Comparison of ENCODE assay signal across 25 cellular contexts in the genomic region with DNA sequence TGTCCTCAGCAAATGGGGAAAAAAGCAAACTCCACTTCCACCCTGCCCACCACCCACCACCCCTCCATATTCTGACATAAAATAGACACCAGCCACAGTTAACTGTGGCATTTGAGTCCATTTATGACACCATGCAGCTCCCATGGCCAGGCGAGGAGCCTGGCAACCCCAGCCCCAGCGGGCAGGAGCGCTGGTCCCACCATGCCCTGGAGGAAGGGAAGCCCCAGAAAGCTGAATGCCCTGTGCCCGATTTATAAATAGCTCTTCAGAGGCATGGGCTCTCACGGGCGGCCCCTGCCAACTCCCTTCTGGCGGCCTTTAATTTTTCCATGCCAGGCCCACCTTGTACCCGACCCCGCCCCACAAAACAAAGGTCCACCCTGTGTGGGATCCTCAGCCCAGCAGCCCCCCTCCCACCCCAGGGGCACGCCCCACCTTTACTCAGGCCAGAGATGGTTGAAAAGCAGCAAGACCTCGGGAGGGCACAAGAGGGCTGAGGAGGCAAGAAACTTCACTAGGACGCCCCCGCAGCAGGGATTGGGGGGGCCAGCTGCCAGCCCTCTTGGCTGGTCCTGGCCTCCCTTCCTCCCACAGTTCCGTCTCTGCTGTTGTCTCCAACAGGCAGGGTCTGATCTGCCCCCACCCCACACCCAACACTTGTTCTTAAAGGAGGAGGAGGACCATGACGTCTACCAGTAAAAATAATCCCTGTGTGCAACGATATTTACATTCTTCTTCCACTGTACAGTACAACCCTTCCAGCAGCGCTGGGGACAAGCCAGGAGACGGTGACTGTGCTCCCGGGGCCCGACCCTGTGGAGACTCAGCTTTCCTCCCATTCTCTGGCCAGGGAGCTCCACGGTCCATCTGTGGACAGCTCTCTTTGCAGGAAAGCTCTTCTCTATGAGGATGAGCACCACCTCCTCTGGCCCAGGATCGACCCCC.
DNase-seq lines count a peak whose midpoint lies in the region; ATAC-seq, FAIRE-seq and TF ChIP-seq lines count a peak whose summit lies in the region.
"Had no signal": no experiment of that assay in that cellular context is flagged by ENCODE, and none has a peak within 500 bp of the region (broad histone marks: within the 10 kb centered on the region; RNA-seq: fewer than 3 reads in every experiment).

No MANE protein-coding gene starts in this region.

- peak overlapping the region; percentile 80; the same call in 1 of the 2 replicates for H2BK20ac ChIP-seq in H1 (ENCODE audit: low read length)

- TF ChIP-seq RAD21 in SK-N-SH (IDR thresholded peaks at IDR 0.05; ENCODE audit: low read length) (no peak), H1 (IDR thresholded peaks at IDR 0.05 in 1 of 2, conservative IDR thresholded peaks at IDR 0.05 in 1 of 2; ENCODE audit: low read depth in 2 of 2, low read length in 2 of 2) (0 out of 4 replicates have a peak, but pooled peaks of 1 of the 2 experiments have one; percentile 18)

- no peak for FAIRE-seq in H1 (lab: Jason Lieb, UNC)
- FAIRE-seq: islet of Langerhans had no signal

- H3K9me2 ChIP-seq in SK-N-SH, result no peaks in the 10 kb centered on the region

- H4K5ac ChIP-seq in H1 (ENCODE audit: insufficient read length, low read depth, low read length), result no peak overlapping the region

- H2BK15ac ChIP-seq in H1 (ENCODE audit: low read length), result peak overlapping the region; percentile 23; the same call in 1 of the 2 replicates

- intact Hi-C loops in mucosa of descending colon (cut with DNase I, micrococcal nuclease), result no loop called here

- H3K79me2 ChIP-seq in SK-N-SH (ENCODE audit: insufficient read depth) (no peaks in the 10 kb centered on the region), H1 (ENCODE audit: control insufficient read depth in 1 of 2, insufficient read depth in 2 of 2, low read length in 2 of 2) (no peaks in the 10 kb centered on the region)

- H3K9ac ChIP-seq in SK-N-SH (no peak overlapping the region), H1 (replicated peaks in 1 of 4; ENCODE audit: extremely low read depth in 1 of 4, low read depth in 3 of 4, low read length in 3 of 4) (no peak overlapping the region)

- H3K23ac ChIP-seq in H1 (ENCODE audit: insufficient read length), result no peak overlapping the region

- TF ChIP-seq POLR2A in H1 (IDR thresholded peaks at IDR 0.05; ENCODE audit: control extremely low read depth in 1 of 2, low read depth in 2 of 2, low read length in 2 of 2), result no peak

- peak overlapping the region; percentile 55 for H2BK120ac ChIP-seq in H1 (replicated peaks; ENCODE audit: low read depth, low read length)

- CTCF ChIA-PET in SK-N-SH (lab: Yijun Ruan, JAX), result interaction anchor here (1.0 kb wide), 1 partner anchor 691 kb away, joined by 3 read pairs; no protein-coding TSS in a partner anchor
- CTCF ChIA-PET in H1 (lab: Charles Lee; ENCODE audit: partially characterized antibody), result interaction anchor here (1.2 kb wide), 1 partner anchor 13 kb away, joined by 3 read pairs; no protein-coding TSS in a partner anchor

- H4K91ac ChIP-seq in H1 (replicated peaks; ENCODE audit: insufficient read length, low read length), result peak overlapping the region; percentile 45

- no peaks in the 10 kb centered on the region for H3K9me3 ChIP-seq in SK-N-SH
- H3K9me3 ChIP-seq in H1 (ENCODE audit: insufficient read depth in 2 of 2, low read depth in 1 of 2, low read length in 1 of 2), result no peaks in the 10 kb centered on the region
- no peaks in the 10 kb centered on the region for H3K9me3 ChIP-seq in mucosa of descending colon
- H3K9me3 ChIP-seq in thoracic aorta, result no peaks in the 10 kb centered on the region
- H3K9me3 ChIP-seq: SJCRH30 had no signal

- H3K4me1 ChIP-seq in SK-N-SH (ENCODE audit: control insufficient read depth in 1 of 2, insufficient read depth in 2 of 2, low read depth in 1 of 2, low read length in 1 of 2) (no peaks in the 10 kb centered on the region), H1 (replicated peaks in 1 of 4; ENCODE audit: control insufficient read depth in 3 of 4, insufficient read depth in 4 of 4, low read length in 3 of 4) (peaks cover 0 to 16% (median 5%) of the 10 kb centered on the region in 4 experiments; a peak in 6 of 7 replicates), mucosa of descending colon (ENCODE audit: low read depth) (no peaks in the 10 kb centered on the region), thoracic aorta (ENCODE audit: control insufficient read depth in 1 of 2, low read depth in 2 of 2) (peaks cover 9 to 27% of the 10 kb centered on the region in 2 donors)
- H3K4me1 ChIP-seq: SJCRH30 had no signal

- peak overlapping the region; percentile 18; the same call in 1 of the 2 replicates for H2BK5ac ChIP-seq in H1 (ENCODE audit: low read depth, low read length)

- no peak overlapping the region for H3K14ac ChIP-seq in H1 (ENCODE audit: insufficient read length)

- no peaks in the 10 kb centered on the region for H3F3A ChIP-seq in SK-N-SH (replicated peaks; ENCODE audit: insufficient read depth)

- H4K8ac ChIP-seq in H1 (ENCODE audit: extremely low read depth, insufficient read depth, low read length), result no peak overlapping the region

- H2BK12ac ChIP-seq in H1 (ENCODE audit: low read depth, low read length), result peak overlapping the region; percentile 27; the same call in 1 of the 2 replicates

- no peak overlapping the region for H3K56ac ChIP-seq in H1 (replicated peaks; ENCODE audit: insufficient read length, low read depth, low read length)

- H3K4me2 ChIP-seq in SK-N-SH, result no peak overlapping the region
- H3K4me2 ChIP-seq in H1 (ENCODE audit: insufficient read depth in 1 of 2, low read depth in 2 of 2, low read length in 2 of 2), result no peak overlapping the region
- H3K4me2 ChIP-seq: smooth muscle cell had no signal

- DNase-seq in SK-N-SH (no peak), H1 (ENCODE audit: low read depth in 1 of 2, low spot score in 2 of 2) (peak in 1 of 2 experiments; percentile 38), mucosa of descending colon (no peak), thoracic aorta (ENCODE audit: low spot score) (peak; percentile 38), KG1 (lab: John Stamatoyannopoulos, UW) (no peak)
- DNase-seq: 8988T; activated CD4-positive, alpha-beta T cell treated with anti-CD3 and anti-CD28 coated beads for 48 hours; amniotic stem cell; DMS79 treated with DMSO at 0.1 percent for 48 hours; effector CD4-positive, alpha-beta T cell; GDM1; Karpas-422; natural killer cell; NCI-H1436; NCI-H345; NCI-H69; SJCRH30; stimulated activated naive CD4-positive, alpha-beta T cell; T-cell had no signal

- no peak overlapping the region for H3K4ac ChIP-seq in H1 (replicated peaks; ENCODE audit: insufficient read length, low read depth, low read length)

- WGBS in SK-N-SH (ENCODE audit: low lambda C conversion rate), result 22% methylated on average over 15 of the region's 22 CpGs
- 88% methylated on average over 18 of the region's 22 CpGs; no CpG with 5 or more reads in 1 of the 2 experiments for WGBS in H1 (ENCODE audit: extremely low coverage in 1 of 2, insufficient coverage in 1 of 2, insufficient read length in 1 of 2, insufficient replicate concordance in 2 of 2, low coverage in 1 of 2, low lambda C conversion rate in 2 of 2, missing lambda C conversion rate in 1 of 2), 2 experiments

- no peaks in the 10 kb centered on the region for H3K23me2 ChIP-seq in H1 (ENCODE audit: low read depth, low read length)

- H3K79me1 ChIP-seq in H1 (ENCODE audit: low read depth, low read length), result no peaks in the 10 kb centered on the region

- H3K27me3 ChIP-seq in SK-N-SH (ENCODE audit: insufficient read depth) (no peaks in the 10 kb centered on the region; the same call in 1 of the 2 replicates), H1 (replicated peaks in 1 of 4; ENCODE audit: control insufficient read depth in 3 of 4, extremely low read depth in 1 of 4, insufficient read depth in 3 of 4, low read length in 3 of 4) (peaks cover 0 to 2% (median 0%) of the 10 kb centered on the region in 4 experiments; a peak in 3 of 7 replicates), thoracic aorta (replicated peaks; ENCODE audit: insufficient read depth) (no peaks in the 10 kb centered on the region)
- H3K27me3 ChIP-seq: SJCRH30 had no signal

- H2AFZ ChIP-seq in SK-N-SH (ENCODE audit: low read depth) (no peak overlapping the region), H1 (ENCODE audit: low read length) (no peak overlapping the region)

- peak overlapping the region; percentile 65; the same call in 1 of the 2 replicates for H2AK5ac ChIP-seq in H1 (ENCODE audit: low read depth, low read length)

- peak overlapping the region; percentile 48 for H3K18ac ChIP-seq in H1 (ENCODE audit: extremely low read depth, low read length)

- H3K4me3 ChIP-seq in SK-N-SH (ENCODE audit: low read depth in 2 of 2, low read length in 1 of 2), result no peak overlapping the region
- no peak overlapping the region for H3K4me3 ChIP-seq in H1 (ENCODE audit: extremely low read depth in 1 of 4, insufficient read depth in 2 of 4, low read depth in 3 of 4, low read length in 4 of 4)
- no peak overlapping the region for H3K4me3 ChIP-seq in mucosa of descending colon
- H3K4me3 ChIP-seq in thoracic aorta, result peak overlapping the region; percentile 59
- H3K4me3 ChIP-seq: SJCRH30, smooth muscle cell had no signal

- H4K20me1 ChIP-seq in SK-N-SH (ENCODE audit: insufficient read depth), result no peaks in the 10 kb centered on the region
- no peaks in the 10 kb centered on the region for H4K20me1 ChIP-seq in H1 (replicated peaks in 1 of 2; ENCODE audit: control insufficient read depth in 1 of 2, insufficient read depth in 2 of 2, low read length in 2 of 2)

- ATAC-seq in SK-N-SH treated with all-trans-retinoic acid at 6 μM for 48 hours, result peak; percentile 22; the same call in 1 of the 3 replicates
- ATAC-seq in mucosa of descending colon, result peak; percentile 19
- peak; percentile 50 for ATAC-seq in thoracic aorta (ENCODE audit: insufficient number of reproducible peaks, low FRiP score, low read depth)
- no peak for ATAC-seq in GM19328 (IDR thresholded peaks at IDR 0.05; ENCODE audit: unreplicated experiment)
- no peak for ATAC-seq in HG02970 (IDR thresholded peaks at IDR 0.05; ENCODE audit: low FRiP score, unreplicated experiment)
- ATAC-seq: natural killer cell, T-cell had no signal

- no peak overlapping the region for H3K27ac ChIP-seq in SK-N-SH (ENCODE audit: low read depth in 2 of 2, low read length in 1 of 2)
- no peak overlapping the region for H3K27ac ChIP-seq in H1 (ENCODE audit: low read depth, low read length)
- peak overlapping the region; percentile 52 to 74 for H3K27ac ChIP-seq in thoracic aorta
- H3K27ac ChIP-seq: HL-60, SJCRH30 had no signal

- POLR2A ChIA-PET in SK-N-SH (lab: Yijun Ruan, JAX), result no interaction called here
- POLR2A ChIA-PET in H1 (lab: Charles Lee; ENCODE audit: partially characterized antibody), result no interaction called here

- TF ChIP-seq EP300 in SK-N-SH (IDR thresholded peaks at IDR 0.05; ENCODE audit: borderline replicate concordance in 1 of 2, low read depth in 1 of 2, low read length in 1 of 2) (no peak), H1 (IDR thresholded peaks at IDR 0.05; ENCODE audit: borderline replicate concordance in 1 of 2, low read depth in 2 of 2, low read length in 2 of 2) (no peak)

- H3K36me3 ChIP-seq in SK-N-SH (replicated peaks in 1 of 2; ENCODE audit: control insufficient read depth in 1 of 2, insufficient read depth in 2 of 2, low read length in 1 of 2) (no peaks in the 10 kb centered on the region), H1 (ENCODE audit: control insufficient read depth in 2 of 4, insufficient read depth in 4 of 4, low read length in 3 of 4) (no peaks in the 10 kb centered on the region), mucosa of descending colon (ENCODE audit: low read depth) (no peaks in the 10 kb centered on the region), thoracic aorta (no peaks in the 10 kb centered on the region)
- H3K36me3 ChIP-seq: SJCRH30 had no signal

- no peak for TF ChIP-seq CTCF in SK-N-SH (IDR thresholded peaks at IDR 0.05)
- TF ChIP-seq CTCF in H1 (IDR thresholded peaks at IDR 0.05; ENCODE audit: control extremely low read depth in 1 of 3, insufficient read depth in 1 of 3, low read depth in 1 of 3, low read length in 3 of 3), result no peak
- TF ChIP-seq CTCF in mucosa of descending colon (IDR thresholded peaks at IDR 0.05), result no peak
- no peak for TF ChIP-seq CTCF in thoracic aorta (IDR thresholded peaks at IDR 0.05)

Comparison
In these comparisons a context has a peak if more than half of its experiments do, and no peak if none do; other contexts are left out.
1. ATAC-seq: peak in SK-N-SH treated with all-trans-retinoic acid at 6 μM for 48 hours (single experiment), mucosa of descending colon (single experiment) and thoracic aorta (single experiment); none in GM19328 (single experiment) and HG02970 (single experiment).
2. H3K27ac ChIP-seq: peak in thoracic aorta (2 of 2); none in SK-N-SH (0 of 2) and H1 (single experiment).